26 cellular contexts compared by ENCODE assay signal in the genomic region with DNA sequence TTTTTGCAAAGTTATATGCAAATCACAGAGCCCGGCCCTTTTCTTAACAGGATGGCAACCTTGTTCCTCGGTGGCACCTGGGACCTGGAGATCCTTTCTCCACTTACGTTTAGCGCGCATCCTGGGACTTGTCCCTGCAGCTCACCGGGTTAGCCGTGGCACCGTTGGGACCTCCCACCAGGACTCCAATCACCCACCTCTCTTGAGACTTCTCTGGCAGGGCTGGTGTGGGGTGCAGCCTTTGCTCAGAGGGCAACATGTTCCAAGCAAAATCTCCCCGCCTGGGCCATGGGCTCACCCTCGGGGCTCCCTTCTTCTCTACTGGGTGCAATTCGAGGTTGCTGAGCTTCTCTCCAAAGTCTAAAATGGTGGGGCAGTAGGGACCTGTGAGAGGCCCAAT.
A peak's percentile ranks its signal among the peaks of the same experiment; 100 is the strongest.
DNase-seq lines count a peak whose midpoint lies in the region; TF ChIP-seq lines count a peak whose summit lies in the region.
"Had no signal": no experiment of that assay in that cellular context is flagged by ENCODE, and none has a peak within 500 bp of the region (broad histone marks: within the 10 kb centered on the region; RNA-seq: fewer than 3 reads in every experiment).

No MANE protein-coding gene starts in this region.

- TF ChIP-seq CTCF in chondrocyte (IDR thresholded peaks at IDR 0.05) = no peak

- no peak overlapping the region for H3K4me3 Mint-ChIP-seq in chondrocyte (ENCODE audit: unreplicated experiment)
- H3K4me3 Mint-ChIP-seq: B cell; CD4-positive, alpha-beta memory T cell; CD4-positive, alpha-beta T cell; CD4-positive, CD25-positive, alpha-beta regulatory T cell; CD8-positive, alpha-beta memory T cell; CD8-positive, alpha-beta T cell had no signal

- H3K27me3 Mint-ChIP-seq in chondrocyte (ENCODE audit: low read depth) = no peaks in the 10 kb centered on the region

- no peaks in the 10 kb centered on the region for H3K9me3 Mint-ChIP-seq in chondrocyte (ENCODE audit: low read depth)
- H3K9me3 Mint-ChIP-seq: CD4-positive, alpha-beta T cell; CD4-positive, CD25-positive, alpha-beta regulatory T cell; CD8-positive, alpha-beta memory T cell; CD8-positive, alpha-beta T cell had no signal

- H3K36me3 Mint-ChIP-seq in chondrocyte (ENCODE audit: low read depth) = no peaks in the 10 kb centered on the region
- H3K36me3 Mint-ChIP-seq: CD14-positive monocyte; CD4-positive, alpha-beta memory T cell; CD4-positive, CD25-positive, alpha-beta regulatory T cell; CD8-positive, alpha-beta memory T cell; CD8-positive, alpha-beta T cell had no signal

- intact Hi-C loops in head of caudate nucleus (cut with DNase I) = no loop called here

- no peak overlapping the region for H3K27ac Mint-ChIP-seq in chondrocyte (ENCODE audit: unreplicated experiment)
- H3K27ac Mint-ChIP-seq: B cell; CD14-positive monocyte; CD4-positive, alpha-beta memory T cell; CD4-positive, alpha-beta T cell; CD4-positive, CD25-positive, alpha-beta regulatory T cell; CD8-positive, alpha-beta memory T cell; CD8-positive, alpha-beta T cell had no signal

- H3K4me1 Mint-ChIP-seq in chondrocyte (ENCODE audit: low read depth) = peaks cover 15% of the 10 kb centered on the region
- H3K4me1 Mint-ChIP-seq: B cell; CD14-positive monocyte; CD4-positive, alpha-beta memory T cell; CD4-positive, CD25-positive, alpha-beta regulatory T cell; CD8-positive, alpha-beta memory T cell had no signal

- DNase-seq in NCI-H526 (lab: John Stamatoyannopoulos, UW) (peak; percentile 34 to 77), NCI-H526 treated with DMSO at 0.1 percent for 48 hours (lab: John Stamatoyannopoulos, UW) (no peak), chondrocyte (ENCODE audit: low spot score) (peak; percentile 76), head of caudate nucleus (no peak)
- DNase-seq: 8988T; ACHN; AML-193; BE2C; C1 segment of cervical spinal cord; Caco-2; Calu3; CD4-positive, alpha-beta memory T cell; CD4-positive, alpha-beta T cell; CD4-positive, CD25-positive, alpha-beta regulatory T cell; CD8-positive, alpha-beta memory T cell; CD8-positive, alpha-beta T cell; COR-L47; DMS 273 treated with DMSO at 0.1 percent for 48 hours; DMS153; DMS53; DMS79; DMS79 treated with DMSO at 0.1 percent for 48 hours; DND-41; EL had no signal

Comparison
In these comparisons a context has a peak if more than half of its experiments do, and no peak if none do; other contexts are left out.
1. DNase-seq: peak in NCI-H526 (2 of 2) and chondrocyte (single experiment); none in NCI-H526 treated with DMSO at 0.1 percent for 48 hours (single experiment) and head of caudate nucleus (0 of 42).